Comparison of ENCODE assay signal across 11 cellular contexts in the genomic region with DNA sequence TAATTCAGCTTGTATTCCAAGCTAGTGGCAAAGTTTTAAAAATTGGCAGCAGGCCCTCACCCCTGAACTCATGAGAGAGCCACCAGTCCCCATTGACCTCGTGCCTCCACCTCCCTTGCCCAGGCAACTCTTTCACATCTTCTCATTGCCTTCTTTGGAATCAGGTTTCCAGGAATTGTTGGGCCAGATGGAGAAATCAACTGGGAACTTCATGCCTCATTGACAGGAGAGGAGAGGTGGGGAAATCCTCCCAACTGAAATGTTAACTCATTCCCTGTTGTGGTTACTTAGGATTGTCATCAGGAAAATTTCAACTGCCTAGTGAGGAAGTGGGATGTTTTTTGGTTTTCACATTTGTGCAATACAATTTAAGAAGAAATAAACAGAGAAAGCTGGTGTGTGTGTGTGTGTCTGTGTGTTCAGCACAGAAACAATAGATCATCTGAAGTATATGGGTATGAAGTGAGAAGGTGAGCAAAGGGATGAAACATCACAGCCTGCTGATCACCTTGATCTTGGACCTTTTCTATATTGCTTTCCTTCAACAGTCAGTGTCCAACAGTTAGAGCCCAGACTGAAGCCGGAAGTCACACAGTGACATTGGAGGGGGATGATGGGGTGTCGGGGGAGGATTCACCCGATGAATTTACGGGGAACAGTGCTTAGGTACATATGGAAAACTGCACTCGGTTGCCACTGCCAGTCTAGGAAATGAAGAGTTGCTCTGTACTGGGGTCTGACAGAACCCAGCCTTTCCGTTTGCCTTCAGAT.
DNase-seq lines count a peak whose midpoint lies in the region; ATAC-seq and TF ChIP-seq lines count a peak whose summit lies in the region.
"Had no signal": no experiment of that assay in that cellular context is flagged by ENCODE, and none has a peak within 500 bp of the region (broad histone marks: within the 10 kb centered on the region; RNA-seq: fewer than 3 reads in every experiment).

No MANE protein-coding gene starts in this region.

- CTCF ChIA-PET in mammary epithelial cell (lab: Charles Lee; ENCODE audit: low non-redundant PET): no interaction called here

- H3K36me3 ChIP-seq in mammary epithelial cell (ENCODE audit: insufficient read depth, low read length) (no peaks in the 10 kb centered on the region), mucosa of descending colon (ENCODE audit: low read depth) (no peaks in the 10 kb centered on the region)
- H3K36me3 ChIP-seq: upper lobe of left lung had no signal

- ATAC-seq in GM19438 (IDR thresholded peaks at IDR 0.05; ENCODE audit: low read depth, unreplicated experiment) (peak; percentile 20), HG03175 (IDR thresholded peaks at IDR 0.05; ENCODE audit: unreplicated experiment) (peak; percentile 30), mucosa of descending colon (no peak)

- WGBS in mammary epithelial cell (ENCODE audit: low coverage, missing lambda C conversion rate): 79% methylated on average over 4 of the region's 7 CpGs

- DNase-seq in AG10803 (ENCODE audit: low read depth) (peak; percentile 91), mammary epithelial cell (peak; percentile 24), GOT3 (lab: John Stamatoyannopoulos, UW) (no peak), COLO829 (ENCODE audit: low spot score) (no peak), mucosa of descending colon (no peak), GM19240 (ENCODE audit: insufficient read length, low spot score) (no peak)
- DNase-seq: nucleus accumbens, T-helper 1 cell had no signal

- no peaks in the 10 kb centered on the region for H3K79me2 ChIP-seq in mammary epithelial cell (ENCODE audit: insufficient read depth, low read length)

- dilution Hi-C loops in mammary epithelial cell (cut with HindIII; ENCODE audit: low sequenced_read_pairs): no loop called here

- no peaks in the 10 kb centered on the region for H4K20me1 ChIP-seq in mammary epithelial cell (ENCODE audit: insufficient read depth, low read length)

- H3K4me3 ChIP-seq in AG10803 (ENCODE audit: low read length) (no peak overlapping the region), mammary epithelial cell (replicated peaks in 1 of 3; ENCODE audit: insufficient read depth in 1 of 3, low read depth in 2 of 3, low read length in 3 of 3) (no peak overlapping the region), mucosa of descending colon (no peak overlapping the region)
- H3K4me3 ChIP-seq: upper lobe of left lung had no signal

- H3K9me3 ChIP-seq in mammary epithelial cell (replicated peaks; ENCODE audit: insufficient read depth, low read length) (no peaks in the 10 kb centered on the region), mucosa of descending colon (no peaks in the 10 kb centered on the region)
- H3K9me3 ChIP-seq: upper lobe of left lung had no signal

- no TSS peak for BruUV-seq in mammary epithelial cell (replicated peaks; lab: Mats Ljungman, UMichigan)

- TF ChIP-seq CTCF in AG10803 (conservative IDR thresholded peaks at IDR 0.05; ENCODE audit: low read length) (no peak), mammary epithelial cell (conservative IDR thresholded peaks at IDR 0.05 in 1 of 2, IDR thresholded peaks at IDR 0.05 in 1 of 2; ENCODE audit: extremely low read depth in 1 of 2, insufficient read depth in 1 of 2, low read depth in 1 of 2, low read length in 2 of 2) (no peak), mucosa of descending colon (IDR thresholded peaks at IDR 0.05) (no peak)

- H3K27me3 ChIP-seq in mammary epithelial cell (ENCODE audit: insufficient read depth, low read length): no peaks in the 10 kb centered on the region
- H3K27me3 ChIP-seq: upper lobe of left lung had no signal

- H2AFZ ChIP-seq in mammary epithelial cell (ENCODE audit: low read depth, low read length): no peak overlapping the region

- intact Hi-C loops in mammary epithelial cell (cut with micrococcal nuclease) (no loop called here), mucosa of descending colon (cut with DNase I, micrococcal nuclease) (no loop called here)

- no peak overlapping the region for H3K9ac ChIP-seq in mammary epithelial cell (ENCODE audit: insufficient read depth, low read length)

- H3K4me1 ChIP-seq in mammary epithelial cell (ENCODE audit: insufficient read depth, low read length) (no peaks in the 10 kb centered on the region), mucosa of descending colon (ENCODE audit: low read depth) (no peaks in the 10 kb centered on the region)
- H3K4me1 ChIP-seq: upper lobe of left lung had no signal

- no peak overlapping the region for H3K27ac ChIP-seq in mammary epithelial cell (ENCODE audit: insufficient read depth, low read depth, low read length)
- H3K27ac ChIP-seq: upper lobe of left lung had no signal

- no peak overlapping the region for H3K4me2 ChIP-seq in mammary epithelial cell (ENCODE audit: insufficient read depth, low read depth, low read length)

- in situ Hi-C loops in mammary epithelial cell (cut with MboI; ENCODE audit: low sequenced_read_pairs in 2 of 2): no loop called here

Comparison
In these comparisons a context has a peak if more than half of its experiments do, and no peak if none do; other contexts are left out.
1. DNase-seq: peak in AG10803 (single experiment) and mammary epithelial cell (single experiment); none in GOT3 (single experiment), COLO829 (single experiment), mucosa of descending colon (0 of 3) and GM19240 (single experiment).